32 cellular contexts compared by ENCODE assay signal in genomic region chr10:118778727-118779126, GRCh38.
"Had no signal": no experiment of that assay in that cellular context is flagged by ENCODE, and none has a peak within 500 bp of the region (broad histone marks: within the 10 kb centered on the region; RNA-seq: fewer than 3 reads in every experiment).

No MANE protein-coding gene starts in this region.

- H3K4me3 ChIP-seq: esophagus squamous epithelium, gastroesophageal sphincter had no signal

- FAIRE-seq: astrocyte, colon, endometrium, endothelial cell of umbilical vein had no signal

- H3K36me3 ChIP-seq: brain microvascular endothelial cell, esophagus squamous epithelium, gastroesophageal sphincter, WERI-Rb-1 had no signal

- ATAC-seq: activated CD4-positive, CD25-positive, alpha-beta regulatory T cell treated with anti-CD3 and anti-CD28 coated beads, Interleukin-2, amount 50 U/mL, for 24 hours; activated CD8-positive, alpha-beta T cell treated with anti-CD3 and anti-CD28 coated beads for 36 hours; activated naive CD4-positive, alpha-beta T cell treated with anti-CD3 and anti-CD28 coated beads, Interleukin-2, amount 50 U/mL, for 72 hours; activated T-cell treated with anti-CD3 and anti-CD28 coated beads, Interleukin-2, amount 50 U/mL, for 72 hours; gastroesophageal sphincter; T-helper 17 cell had no signal

- H3K4me1 ChIP-seq: esophagus squamous epithelium, gastroesophageal sphincter had no signal

- H3K9me3 ChIP-seq: esophagus squamous epithelium, gastroesophageal sphincter had no signal

- H3K27me3 ChIP-seq: brain microvascular endothelial cell, gastroesophageal sphincter had no signal

- H3K27ac ChIP-seq: brain microvascular endothelial cell, epithelial cell of prostate, esophagus squamous epithelium, gastroesophageal sphincter, WERI-Rb-1 had no signal

- DNase-seq: activated B cell treated with CpG ODN at 0.5 μM for 24 hours; activated CD4-positive, alpha-beta T cell treated with anti-CD3 and anti-CD28 coated beads for 48 hours; activated CD4-positive, alpha-beta T cell treated with anti-CD3 and anti-CD28 coated beads, Interleukin-2, amount 50 U/mL, for 1 hour; activated CD4-positive, alpha-beta T cell treated with anti-CD3 and anti-CD28 coated beads, Interleukin-2, amount 50 U/mL, for 48 hours; activated CD8-positive, alpha-beta memory T cell treated with anti-CD3 and anti-CD28 coated beads for 24 hours; activated CD8-positive, alpha-beta memory T cell treated with anti-CD3 and anti-CD28 coated beads, Interleukin-2, amount 50 U/mL, for 48 hours; activated CD8-positive, alpha-beta T cell treated with anti-CD3 and anti-CD28 coated beads for 36 hours; activated gamma-delta T cell; activated naive CD4-positive, alpha-beta T cell; activated naive CD4-positive, alpha-beta T cell treated with anti-CD3 and anti-CD28 coated beads, Interleukin-2, amount 10 ng/mL, durations not matched to agents 7 days and 5 days; activated naive CD8-positive, alpha-beta T cell treated with anti-CD3 and anti-CD28 coated beads, Interleukin-2, amount 10 ng/mL, durations not matched to agents 7 days and 5 days; activated T-cell treated with anti-CD3 and anti-CD28 coated beads for 4 hours; activated T-cell treated with anti-CD3 and anti-CD28 coated beads, Interleukin-2, amount 50 U/mL, for 24 hours; activated T-cell treated with anti-CD3 and anti-CD28 coated beads, Interleukin-2, amount 50 U/mL, for 72 hours; brain microvascular endothelial cell; caudate nucleus; cortex of kidney; effector CD8-positive, alpha-beta T cell; esophagus squamous epithelium; foreskin melanocyte; T-helper 1 cell; T-helper 17 cell; T1000; WERI-Rb-1 had no signal
